In the genomic region with DNA sequence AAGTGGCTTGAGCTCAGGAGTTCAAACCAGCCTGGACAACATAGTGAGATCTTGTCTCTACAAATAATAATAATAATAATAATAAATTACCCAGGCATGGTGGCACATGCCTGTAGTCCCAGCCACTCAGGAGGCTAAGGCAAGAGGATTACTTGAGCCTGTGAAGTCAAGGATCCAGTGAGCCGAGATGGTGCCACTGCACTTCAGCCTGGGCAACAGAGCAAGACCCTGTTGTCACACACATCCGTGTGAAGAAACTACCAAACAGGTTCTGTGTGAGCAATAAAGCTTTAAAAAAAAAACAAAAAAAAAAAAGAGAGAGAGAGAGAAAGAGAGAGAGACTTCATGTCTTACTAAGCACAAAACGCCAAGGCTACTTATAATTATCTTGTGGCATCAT, we compare ENCODE assay signal across 1 cellular context.
TF ChIP-seq lines count a peak whose summit lies in the region.

No MANE protein-coding gene starts in this region.

TF ChIP-seq in WTC11, 78 proteins besides CTCF, POLR2A, EP300 and RAD21 (continued from another document):
- TF ChIP-seq, protein P1, sequence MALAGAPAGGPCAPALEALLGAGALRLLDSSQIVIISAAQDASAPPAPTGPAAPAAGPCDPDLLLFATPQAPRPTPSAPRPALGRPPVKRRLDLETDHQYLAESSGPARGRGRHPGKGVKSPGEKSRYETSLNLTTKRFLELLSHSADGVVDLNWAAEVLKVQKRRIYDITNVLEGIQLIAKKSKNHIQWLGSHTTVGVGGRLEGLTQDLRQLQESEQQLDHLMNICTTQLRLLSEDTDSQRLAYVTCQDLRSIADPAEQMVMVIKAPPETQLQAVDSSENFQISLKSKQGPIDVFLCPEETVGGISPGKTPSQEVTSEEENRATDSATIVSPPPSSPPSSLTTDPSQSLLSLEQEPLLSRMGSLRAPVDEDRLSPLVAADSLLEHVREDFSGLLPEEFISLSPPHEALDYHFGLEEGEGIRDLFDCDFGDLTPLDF (CRISPR knock-in tag; IDR thresholded peaks at IDR 0.05): no peak
- TF ChIP-seq, protein P2, sequence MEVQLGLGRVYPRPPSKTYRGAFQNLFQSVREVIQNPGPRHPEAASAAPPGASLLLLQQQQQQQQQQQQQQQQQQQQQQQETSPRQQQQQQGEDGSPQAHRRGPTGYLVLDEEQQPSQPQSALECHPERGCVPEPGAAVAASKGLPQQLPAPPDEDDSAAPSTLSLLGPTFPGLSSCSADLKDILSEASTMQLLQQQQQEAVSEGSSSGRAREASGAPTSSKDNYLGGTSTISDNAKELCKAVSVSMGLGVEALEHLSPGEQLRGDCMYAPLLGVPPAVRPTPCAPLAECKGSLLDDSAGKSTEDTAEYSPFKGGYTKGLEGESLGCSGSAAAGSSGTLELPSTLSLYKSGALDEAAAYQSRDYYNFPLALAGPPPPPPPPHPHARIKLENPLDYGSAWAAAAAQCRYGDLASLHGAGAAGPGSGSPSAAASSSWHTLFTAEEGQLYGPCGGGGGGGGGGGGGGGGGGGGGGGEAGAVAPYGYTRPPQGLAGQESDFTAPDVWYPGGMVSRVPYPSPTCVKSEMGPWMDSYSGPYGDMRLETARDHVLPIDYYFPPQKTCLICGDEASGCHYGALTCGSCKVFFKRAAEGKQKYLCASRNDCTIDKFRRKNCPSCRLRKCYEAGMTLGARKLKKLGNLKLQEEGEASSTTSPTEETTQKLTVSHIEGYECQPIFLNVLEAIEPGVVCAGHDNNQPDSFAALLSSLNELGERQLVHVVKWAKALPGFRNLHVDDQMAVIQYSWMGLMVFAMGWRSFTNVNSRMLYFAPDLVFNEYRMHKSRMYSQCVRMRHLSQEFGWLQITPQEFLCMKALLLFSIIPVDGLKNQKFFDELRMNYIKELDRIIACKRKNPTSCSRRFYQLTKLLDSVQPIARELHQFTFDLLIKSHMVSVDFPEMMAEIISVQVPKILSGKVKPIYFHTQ (CRISPR knock-in tag; IDR thresholded peaks at IDR 0.05): no peak
